In the genomic region with DNA sequence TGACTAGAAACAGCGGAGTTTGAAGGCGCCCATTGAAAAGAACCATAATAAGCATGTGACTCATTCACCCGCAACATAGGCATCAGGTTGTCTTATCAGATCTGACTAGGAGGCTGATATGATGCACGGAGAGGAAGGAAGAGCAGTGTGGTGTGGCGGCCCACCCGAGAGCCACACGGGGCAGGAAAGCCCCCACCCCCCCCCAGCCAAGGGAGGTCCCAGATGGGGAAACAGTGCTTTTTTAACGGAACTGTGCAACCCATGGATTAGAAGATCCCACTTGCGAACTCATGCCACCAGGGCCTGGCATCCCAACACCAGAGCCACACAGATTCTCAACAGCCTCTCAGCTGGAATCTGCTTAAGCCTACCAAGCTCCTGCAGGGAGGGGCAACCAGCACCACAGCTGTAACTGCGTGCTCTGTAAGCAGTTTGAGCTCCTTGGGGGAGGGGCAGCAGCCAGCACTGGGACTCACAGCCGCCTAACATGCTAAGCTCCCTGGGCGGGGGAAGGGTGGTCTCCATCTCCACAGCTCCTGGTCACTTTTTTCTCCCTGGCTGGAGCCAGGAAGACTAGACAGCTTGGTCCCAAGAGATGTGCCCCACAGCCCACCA, we compare ENCODE assay signal across 1 cellular context.
TF ChIP-seq lines count a peak whose summit lies in the region.

No MANE protein-coding gene starts in this region.

TF ChIP-seq in GM12878, 131 proteins besides CTCF, POLR2A, EP300 and RAD21:
- TF ChIP-seq, protein P1, sequence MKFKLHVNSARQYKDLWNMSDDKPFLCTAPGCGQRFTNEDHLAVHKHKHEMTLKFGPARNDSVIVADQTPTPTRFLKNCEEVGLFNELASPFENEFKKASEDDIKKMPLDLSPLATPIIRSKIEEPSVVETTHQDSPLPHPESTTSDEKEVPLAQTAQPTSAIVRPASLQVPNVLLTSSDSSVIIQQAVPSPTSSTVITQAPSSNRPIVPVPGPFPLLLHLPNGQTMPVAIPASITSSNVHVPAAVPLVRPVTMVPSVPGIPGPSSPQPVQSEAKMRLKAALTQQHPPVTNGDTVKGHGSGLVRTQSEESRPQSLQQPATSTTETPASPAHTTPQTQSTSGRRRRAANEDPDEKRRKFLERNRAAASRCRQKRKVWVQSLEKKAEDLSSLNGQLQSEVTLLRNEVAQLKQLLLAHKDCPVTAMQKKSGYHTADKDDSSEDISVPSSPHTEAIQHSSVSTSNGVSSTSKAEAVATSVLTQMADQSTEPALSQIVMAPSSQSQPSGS (IDR thresholded peaks at IDR 0.05; ENCODE audit: low read length): no peak
- TF ChIP-seq, protein P2, sequence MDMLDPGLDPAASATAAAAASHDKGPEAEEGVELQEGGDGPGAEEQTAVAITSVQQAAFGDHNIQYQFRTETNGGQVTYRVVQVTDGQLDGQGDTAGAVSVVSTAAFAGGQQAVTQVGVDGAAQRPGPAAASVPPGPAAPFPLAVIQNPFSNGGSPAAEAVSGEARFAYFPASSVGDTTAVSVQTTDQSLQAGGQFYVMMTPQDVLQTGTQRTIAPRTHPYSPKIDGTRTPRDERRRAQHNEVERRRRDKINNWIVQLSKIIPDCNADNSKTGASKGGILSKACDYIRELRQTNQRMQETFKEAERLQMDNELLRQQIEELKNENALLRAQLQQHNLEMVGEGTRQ (IDR thresholded peaks at IDR 0.05; ENCODE audit: borderline replicate concordance, low read depth, low read length): no peak
